Comparison of ENCODE assay signal across 18 cellular contexts in genomic region chr16:81615833-81616232, GRCh38.
DNase-seq lines count a peak whose midpoint lies in the region; ATAC-seq and TF ChIP-seq lines count a peak whose summit lies in the region.
"Had no signal": no experiment of that assay in that cellular context is flagged by ENCODE, and none has a peak within 500 bp of the region (broad histone marks: within the 10 kb centered on the region; RNA-seq: fewer than 3 reads in every experiment).

No MANE protein-coding gene starts in this region.

- H3K4me1 ChIP-seq in MM.1S (ENCODE audit: low read length), result peaks cover 21% of the 10 kb centered on the region
- peaks cover 7% of the 10 kb centered on the region for H3K4me1 ChIP-seq in smooth muscle cell (ENCODE audit: low read depth)
- H3K4me1 ChIP-seq: BE2C, uterus had no signal

- POLR2A ChIA-PET in GM10248 (lab: Yijun Ruan, JAX), result no interaction called here

- intact Hi-C loops in activated CD4-positive, alpha-beta T cell treated with anti-CD3 and anti-CD28 coated beads, Interleukin-2, amount 10 ng/mL, durations not matched to agents 24 days and 14 days (cut with micrococcal nuclease), result loop anchor here (1.0 to 5.0 kb wide), 3 partner anchors 16 to 169 kb away; no protein-coding TSS in a partner anchor

- H2AFZ ChIP-seq in MM.1S (ENCODE audit: low read length) (no peak overlapping the region), smooth muscle cell (ENCODE audit: low read depth) (no peak overlapping the region)

- H3K27me3 ChIP-seq in MM.1S (replicated peaks; ENCODE audit: insufficient read depth, low read length) (no peaks in the 10 kb centered on the region), smooth muscle cell (ENCODE audit: low read depth) (no peaks in the 10 kb centered on the region)
- H3K27me3 ChIP-seq: BE2C, neutrophil, suprapubic skin, uterus had no signal

- H3K9me3 Mint-ChIP-seq in activated CD4-positive, alpha-beta T cell treated with anti-CD3 and anti-CD28 coated beads, Interleukin-2, amount 10 ng/mL, durations not matched to agents 24 days and 14 days, result no peaks in the 10 kb centered on the region
- H3K9me3 Mint-ChIP-seq in effector memory CD8-positive, alpha-beta T cell, result no peaks in the 10 kb centered on the region

- H3K9me2 ChIP-seq in MM.1S (replicated peaks; ENCODE audit: insufficient read depth, low read length), result no peaks in the 10 kb centered on the region

- no peaks in the 10 kb centered on the region for H3K36me3 ChIP-seq in MM.1S (replicated peaks; ENCODE audit: insufficient read depth, low read length)
- H3K36me3 ChIP-seq in smooth muscle cell (ENCODE audit: low read depth), result no peaks in the 10 kb centered on the region
- H3K36me3 ChIP-seq: BE2C, uterus had no signal

- H4K20me1 ChIP-seq in MM.1S (ENCODE audit: insufficient read depth, low read length) (no peaks in the 10 kb centered on the region), smooth muscle cell (ENCODE audit: low read depth) (peaks cover 40% of the 10 kb centered on the region)

- peaks cover 6% of the 10 kb centered on the region; the same call in 1 of the 2 replicates for H3K79me2 ChIP-seq in MM.1S (ENCODE audit: low read length)
- peaks cover 41% of the 10 kb centered on the region for H3K79me2 ChIP-seq in smooth muscle cell (ENCODE audit: low read depth)

- H3K4me2 ChIP-seq in MM.1S (ENCODE audit: low read depth, low read length), result peak overlapping the region; percentile 68; the same call in 1 of the 2 replicates
- H3K4me2 ChIP-seq in smooth muscle cell, result no peak overlapping the region

- H3F3A ChIP-seq in MM.1S (ENCODE audit: insufficient read depth, low read length) (peaks cover 13% of the 10 kb centered on the region), smooth muscle cell (ENCODE audit: low read depth) (peaks cover 5% of the 10 kb centered on the region)

- no peaks in the 10 kb centered on the region for H3K27me3 Mint-ChIP-seq in activated CD4-positive, alpha-beta T cell treated with anti-CD3 and anti-CD28 coated beads, Interleukin-2, amount 10 ng/mL, durations not matched to agents 24 days and 14 days
- H3K27me3 Mint-ChIP-seq in effector memory CD8-positive, alpha-beta T cell, result no peaks in the 10 kb centered on the region

- peaks cover 15% of the 10 kb centered on the region for H3K4me1 Mint-ChIP-seq in activated CD4-positive, alpha-beta T cell treated with anti-CD3 and anti-CD28 coated beads, Interleukin-2, amount 10 ng/mL, durations not matched to agents 24 days and 14 days
- H3K4me1 Mint-ChIP-seq in effector memory CD8-positive, alpha-beta T cell (ENCODE audit: low read depth in 2 of 2), result peaks cover 8 to 17% of the 10 kb centered on the region in 2 donors

- H3K9ac ChIP-seq in MM.1S (ENCODE audit: low read length) (peak overlapping the region; percentile 30), smooth muscle cell (ENCODE audit: low read depth) (no peak overlapping the region)

- no peak for ATAC-seq in effector memory CD8-positive, alpha-beta T cell (replicated peaks)

- peak overlapping the region; percentile 91 for H3K27ac Mint-ChIP-seq in activated CD4-positive, alpha-beta T cell treated with anti-CD3 and anti-CD28 coated beads, Interleukin-2, amount 10 ng/mL, durations not matched to agents 24 days and 14 days
- no peak overlapping the region for H3K27ac Mint-ChIP-seq in effector memory CD8-positive, alpha-beta T cell

- H3K36me3 Mint-ChIP-seq in activated CD4-positive, alpha-beta T cell treated with anti-CD3 and anti-CD28 coated beads, Interleukin-2, amount 10 ng/mL, durations not matched to agents 24 days and 14 days (ENCODE audit: low read depth), result peaks cover 5% of the 10 kb centered on the region
- peaks cover 10% of the 10 kb centered on the region for H3K36me3 Mint-ChIP-seq in effector memory CD8-positive, alpha-beta T cell (ENCODE audit: insufficient read depth)

- WGBS in smooth muscle cell (ENCODE audit: low lambda C conversion rate), result 70% methylated on average over 9 of the region's 14 CpGs

- no peak for DNase-seq in activated CD4-positive, alpha-beta T cell treated with anti-CD3 and anti-CD28 coated beads, Interleukin-2, amount 10 ng/mL, durations not matched to agents 24 days and 14 days
- no peak for DNase-seq in activated CD4-positive, alpha-beta T cell treated with anti-CD3 and anti-CD28 coated beads for 1 hour
- DNase-seq in MM.1S (no peak), smooth muscle cell (lab: John Stamatoyannopoulos, UW; ENCODE audit: unreplicated experiment) (no peak), retina (no peak), NOMO-1 treated with dmso at 0.1 percent for 144 hours (lab: John Stamatoyannopoulos, UW; ENCODE audit: unreplicated experiment) (no peak), GM10248 (ENCODE audit: extremely low spot score) (no peak)
- DNase-seq in effector memory CD8-positive, alpha-beta T cell, result no peak
- DNase-seq: activated gamma-delta T cell, aorta, BE2C, Karpas-422, NCI-H1048, NCI-H187 treated with DMSO at 0.1 percent for 48 hours, NCI-H345, uterus had no signal

- peak overlapping the region; percentile 100 for H3K27ac ChIP-seq in MM.1S (ENCODE audit: low read length)
- peak overlapping the region; percentile 76 for H3K27ac ChIP-seq in smooth muscle cell (ENCODE audit: low read depth)
- H3K27ac ChIP-seq: suprapubic skin had no signal

- H3K4me3 ChIP-seq in MM.1S (ENCODE audit: low read length), result no peak overlapping the region
- H3K4me3 ChIP-seq in smooth muscle cell, result no peak overlapping the region
- H3K4me3 ChIP-seq: suprapubic skin, uterus had no signal

- CTCF ChIA-PET in GM10248 (lab: Yijun Ruan, JAX), result interaction anchor here (0.9 to 2.0 kb wide), 4 partner anchors 15 to 211 kb away, joined by 3 to 6 read pairs (median 3); no protein-coding TSS in a partner anchor

- no peaks in the 10 kb centered on the region for H3K9me3 ChIP-seq in MM.1S (replicated peaks; ENCODE audit: insufficient read depth, low read length)
- no peaks in the 10 kb centered on the region for H3K9me3 ChIP-seq in smooth muscle cell (replicated peaks; ENCODE audit: low read depth)
- H3K9me3 ChIP-seq: BE2C, neutrophil, suprapubic skin, uterus had no signal

- no peak overlapping the region for H3K4me3 Mint-ChIP-seq in activated CD4-positive, alpha-beta T cell treated with anti-CD3 and anti-CD28 coated beads, Interleukin-2, amount 10 ng/mL, durations not matched to agents 24 days and 14 days
- H3K4me3 Mint-ChIP-seq in effector memory CD8-positive, alpha-beta T cell, result peak overlapping the region; percentile 73 to 74

- TF ChIP-seq CTCF in MM.1S (IDR thresholded peaks at IDR 0.05; ENCODE audit: low read length) (no peak), smooth muscle cell (IDR thresholded peaks at IDR 0.05; ENCODE audit: borderline replicate concordance, insufficient read depth, poor library complexity, severe bottlenecking) (no peak), GM10248 (IDR thresholded peaks at IDR 0.05; ENCODE audit: control extremely low read depth, extremely low read depth, low read depth, missing control alignments) (no peak)
